In the genomic region with DNA sequence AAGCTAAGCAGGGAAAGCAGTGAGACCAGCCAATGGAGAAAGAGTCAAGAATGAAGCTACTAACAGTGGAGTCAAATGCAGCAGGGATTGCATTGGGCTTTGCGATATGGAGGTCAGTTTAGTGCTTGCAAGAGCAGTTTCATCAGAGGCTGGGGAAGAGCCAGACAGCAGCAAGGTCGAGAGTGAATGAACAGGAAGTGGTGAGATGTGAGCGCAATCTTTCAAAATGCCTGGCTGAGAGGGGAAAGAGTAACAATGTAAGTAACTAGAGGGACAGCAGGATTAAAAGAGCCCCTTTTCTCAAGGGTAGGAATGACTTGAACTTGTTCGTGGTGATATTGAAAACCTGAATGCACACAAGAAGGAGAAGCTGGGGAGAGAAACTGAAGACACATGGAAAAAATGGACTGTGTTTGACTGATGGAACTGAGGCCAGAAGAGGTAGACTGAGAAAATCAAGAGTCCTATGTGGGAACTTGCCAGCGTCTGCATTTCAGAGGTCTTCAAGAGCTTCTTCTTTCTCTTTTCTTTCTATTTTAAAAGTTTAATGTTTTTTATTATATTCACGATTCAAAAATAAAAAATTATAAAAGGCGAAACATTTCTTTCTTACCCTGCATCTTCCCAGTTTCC, we compare ENCODE assay signal across 8 cellular contexts. TPM values are rescaled to one million over a fixed set of nuclear protein-coding genes. Genes with fewer than 3 reads are reported as not detected.
DNase-seq lines count a peak whose midpoint lies in the region; ATAC-seq and TF ChIP-seq lines count a peak whose summit lies in the region.

No MANE protein-coding gene starts in this region.

- peak overlapping the region; percentile 39 for H3K27ac Mint-ChIP-seq in T-helper 17 cell

- H3K4me3 Mint-ChIP-seq in T-helper 17 cell, result peak overlapping the region; percentile 79

- no peak overlapping the region for H3K4me3 ChIP-seq in fibroblast of pulmonary artery (replicated peaks; ENCODE audit: low read depth, low read length)

- DNase-seq in AML-193 (lab: John Stamatoyannopoulos, UW) (peak; percentile 99), T-helper 17 cell (no peak), fibroblast of pulmonary artery (ENCODE audit: low read depth) (peak; percentile 84), cerebellum (ENCODE audit: low spot score) (no peak), superior temporal gyrus (ENCODE audit: extremely low spot score) (no peak)
- DNase-seq in activated CD4-positive, CD25-positive, alpha-beta regulatory T cell treated with anti-CD3 and anti-CD28 coated beads, Interleukin-2, amount 50 U/mL, for 72 hours, result no peak

- H3K27me3 Mint-ChIP-seq in T-helper 17 cell, result no peaks in the 10 kb centered on the region

- H3K36me3 Mint-ChIP-seq in T-helper 17 cell (ENCODE audit: low read depth), result no peaks in the 10 kb centered on the region

- no peaks in the 10 kb centered on the region for H3K9me3 ChIP-seq in T-helper 17 cell (ENCODE audit: control insufficient read depth, low read length, poor library complexity, severe bottlenecking)

- TF ChIP-seq CTCF in fibroblast of pulmonary artery (IDR thresholded peaks at IDR 0.05; ENCODE audit: low read length, missing control alignments), result no peak

- peaks cover 28% of the 10 kb centered on the region for H3K4me1 Mint-ChIP-seq in T-helper 17 cell

- ATAC-seq in GM19025 (IDR thresholded peaks at IDR 0.05; ENCODE audit: low read depth, unreplicated experiment) (peak; percentile 72), HG03108 (IDR thresholded peaks at IDR 0.05; ENCODE audit: unreplicated experiment) (peak; percentile 91), T-helper 17 cell (peak; percentile 77)

RNA-seq across cellular contexts. Expression of gene GPR160, which starts 30.6 kb away (rescaled TPM):
- total RNA-seq in T-helper 17 cell (1 to 10 TPM; 2.3 to 4.5 TPM), cerebellum (3.9 TPM)

RNA-seq across cellular contexts. Expression of gene SEC62, which starts 40.5 kb away (rescaled TPM):
- total RNA-seq in T-helper 17 cell (10 to 100 TPM; 85.7 to 87.4 TPM), cerebellum (66.9 TPM)

Comparison
In these comparisons a context has a peak if more than half of its experiments do, and no peak if none do; other contexts are left out.
1. DNase-seq: peak in AML-193 (2 of 2) and fibroblast of pulmonary artery (single experiment); none in T-helper 17 cell (0 of 3), activated CD4-positive, CD25-positive, alpha-beta regulatory T cell treated with anti-CD3 and anti-CD28 coated beads, Interleukin-2, amount 50 U/mL, for 72 hours (single experiment), cerebellum (single experiment) and superior temporal gyrus (single experiment).
2. Peak in every context shown above with its lines, with median percentiles within 50 percentile points of each other: ATAC-seq.